Comparison of ENCODE assay signal across 1 cellular context in the genomic region with DNA sequence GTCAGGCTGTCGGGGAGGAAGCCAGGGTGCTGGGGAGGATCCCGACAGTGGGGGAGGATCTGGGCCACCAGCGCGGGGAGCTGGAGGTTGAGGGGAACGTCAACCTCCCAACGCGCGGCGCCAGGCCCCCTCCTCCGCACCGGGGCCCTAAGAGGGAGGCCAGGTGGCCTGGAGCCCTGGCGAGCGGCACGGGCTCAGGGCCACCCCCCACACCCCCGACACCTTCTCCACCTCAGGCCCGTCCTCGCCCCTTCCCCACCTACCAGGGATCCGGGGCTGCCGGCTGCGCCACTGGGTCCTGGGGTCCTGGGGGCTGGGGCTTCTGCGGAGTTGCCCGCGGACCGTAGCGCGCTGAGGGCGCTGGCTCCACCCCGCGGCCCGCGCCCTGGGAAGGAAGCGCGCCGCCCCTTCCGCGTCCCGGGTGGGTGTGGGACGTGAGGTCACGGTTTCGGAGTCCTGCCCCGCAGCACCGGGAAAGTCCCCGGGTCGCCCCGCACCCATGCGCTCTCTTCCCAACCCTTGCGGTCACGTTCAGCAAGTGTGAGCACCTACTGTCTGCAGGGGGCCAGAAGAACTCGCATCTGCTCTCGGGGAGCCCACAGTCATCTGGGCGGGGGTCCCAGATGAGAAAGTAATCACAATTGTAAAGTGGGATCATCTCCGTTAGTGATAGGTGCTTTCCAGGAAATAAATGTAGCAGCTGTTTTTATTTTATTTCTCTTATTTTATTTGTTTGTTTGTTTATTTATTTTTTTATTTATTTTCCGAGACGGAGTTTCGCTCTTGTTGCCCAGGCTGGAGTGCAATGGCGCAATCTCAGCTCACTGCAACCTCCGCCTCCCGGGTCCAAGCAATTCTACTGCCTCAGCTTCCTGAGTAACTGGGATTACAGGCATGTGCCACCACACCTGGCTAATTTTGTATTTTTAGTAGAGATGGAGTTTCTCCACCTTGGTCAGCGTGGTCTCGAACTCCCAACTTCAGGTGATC.
TF ChIP-seq lines count a peak whose summit lies in the region.

A gene (minus strand): TSS at position 362 of the 990 bp plus-strand sequence. CDS start 13,335 bp downstream, outside the sequence.

TF ChIP-seq in HepG2, 621 proteins besides CTCF, POLR2A, EP300 and RAD21 (continued from another document and continues in another):
- TF ChIP-seq GABPA (IDR thresholded peaks at IDR 0.05; ENCODE audit: low read depth, low read length) (no peak), GABPA (CRISPR knock-in tag; IDR thresholded peaks at IDR 0.05; ENCODE audit: low read depth) (no peak), NFRKB (IDR thresholded peaks at IDR 0.05) (no peak), CHD4 (IDR thresholded peaks at IDR 0.05; ENCODE audit: borderline replicate concordance, low read length) (no peak), JUN (CRISPR knock-in tag; IDR thresholded peaks at IDR 0.05) (no peak), ZNF776 (CRISPR knock-in tag; IDR thresholded peaks at IDR 0.05) (no peak), FOXP1 (IDR thresholded peaks at IDR 0.05) (no peak), FOXP1 (CRISPR knock-in tag; IDR thresholded peaks at IDR 0.05) (no peak), ZNF570 (CRISPR knock-in tag; IDR thresholded peaks at IDR 0.05; ENCODE audit: borderline replicate concordance) (no peak), STAT5B (CRISPR knock-in tag; IDR thresholded peaks at IDR 0.05) (no peak), ZNF678 (CRISPR knock-in tag; IDR thresholded peaks at IDR 0.05) (0 out of 2 replicates have a peak, but pooled peaks have one; percentile 76), ZNF12 (CRISPR knock-in tag; IDR thresholded peaks at IDR 0.05) (no peak), ZNF101 (CRISPR knock-in tag; IDR thresholded peaks at IDR 0.05; ENCODE audit: borderline replicate concordance, low read depth) (no peak), SRY (CRISPR knock-in tag; IDR thresholded peaks at IDR 0.05) (no peak), WIZ (CRISPR knock-in tag; IDR thresholded peaks at IDR 0.05) (no peak), NR2F6 (IDR thresholded peaks at IDR 0.05) (no peak), NR2F6 (CRISPR knock-in tag; IDR thresholded peaks at IDR 0.05) (peak; percentile 54; the same call in 1 of the 2 replicates), ZSCAN31 (CRISPR knock-in tag; IDR thresholded peaks at IDR 0.05; ENCODE audit: low read depth) (no peak), ZNF20 (CRISPR knock-in tag; IDR thresholded peaks at IDR 0.05) (no peak), ZNF331 (CRISPR knock-in tag; IDR thresholded peaks at IDR 0.05) (no peak), ZNF251 (CRISPR knock-in tag; IDR thresholded peaks at IDR 0.05) (no peak), TARDBP (CRISPR knock-in tag; IDR thresholded peaks at IDR 0.05) (no peak), ZNF546 (CRISPR knock-in tag; conservative IDR thresholded peaks at IDR 0.05) (no peak), CREB1 (IDR thresholded peaks at IDR 0.05) (no peak), CREB1 (CRISPR knock-in tag; IDR thresholded peaks at IDR 0.05) (no peak), PAF1 (CRISPR knock-in tag; IDR thresholded peaks at IDR 0.05) (no peak), MTA3 (CRISPR knock-in tag; IDR thresholded peaks at IDR 0.05) (no peak), ZNF234 (CRISPR knock-in tag; conservative IDR thresholded peaks at IDR 0.05) (0 out of 2 replicates have a peak, but pooled peaks have one; percentile 80), ZNF549 (CRISPR knock-in tag; IDR thresholded peaks at IDR 0.05) (no peak), KDM1A (CRISPR knock-in tag; IDR thresholded peaks at IDR 0.05) (no peak), THAP11 (CRISPR knock-in tag; IDR thresholded peaks at IDR 0.05) (peak; percentile 31; the same call in 1 of the 2 replicates), KDM6A (CRISPR knock-in tag; IDR thresholded peaks at IDR 0.05; ENCODE audit: low read depth) (no peak)
- TF ChIP-seq, protein P1, sequence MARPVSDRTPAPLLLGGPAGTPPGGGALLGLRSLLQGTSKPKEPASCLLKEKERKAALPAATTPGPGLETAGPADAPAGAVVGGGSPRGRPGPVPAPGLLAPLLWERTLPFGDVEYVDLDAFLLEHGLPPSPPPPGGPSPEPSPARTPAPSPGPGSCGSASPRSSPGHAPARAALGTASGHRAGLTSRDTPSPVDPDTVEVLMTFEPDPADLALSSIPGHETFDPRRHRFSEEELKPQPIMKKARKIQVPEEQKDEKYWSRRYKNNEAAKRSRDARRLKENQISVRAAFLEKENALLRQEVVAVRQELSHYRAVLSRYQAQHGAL (CRISPR knock-in tag; IDR thresholded peaks at IDR 0.05; ENCODE audit: not compliant biosample characterization): no peak
- TF ChIP-seq, protein P2, sequence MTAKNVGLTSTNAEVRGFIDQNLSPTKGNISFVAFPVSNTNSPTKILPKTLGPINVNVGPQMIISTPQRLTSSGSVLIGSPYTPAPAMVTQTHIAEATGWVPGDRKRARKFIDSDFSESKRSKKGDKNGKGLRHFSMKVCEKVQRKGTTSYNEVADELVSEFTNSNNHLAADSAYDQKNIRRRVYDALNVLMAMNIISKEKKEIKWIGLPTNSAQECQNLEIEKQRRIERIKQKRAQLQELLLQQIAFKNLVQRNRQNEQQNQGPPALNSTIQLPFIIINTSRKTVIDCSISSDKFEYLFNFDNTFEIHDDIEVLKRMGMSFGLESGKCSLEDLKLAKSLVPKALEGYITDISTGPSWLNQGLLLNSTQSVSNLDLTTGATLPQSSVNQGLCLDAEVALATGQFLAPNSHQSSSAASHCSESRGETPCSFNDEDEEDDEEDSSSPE (CRISPR knock-in tag; IDR thresholded peaks at IDR 0.05): 0 out of 2 replicates have a peak, but pooled peaks have one; percentile 14
- TF ChIP-seq, protein P3, sequence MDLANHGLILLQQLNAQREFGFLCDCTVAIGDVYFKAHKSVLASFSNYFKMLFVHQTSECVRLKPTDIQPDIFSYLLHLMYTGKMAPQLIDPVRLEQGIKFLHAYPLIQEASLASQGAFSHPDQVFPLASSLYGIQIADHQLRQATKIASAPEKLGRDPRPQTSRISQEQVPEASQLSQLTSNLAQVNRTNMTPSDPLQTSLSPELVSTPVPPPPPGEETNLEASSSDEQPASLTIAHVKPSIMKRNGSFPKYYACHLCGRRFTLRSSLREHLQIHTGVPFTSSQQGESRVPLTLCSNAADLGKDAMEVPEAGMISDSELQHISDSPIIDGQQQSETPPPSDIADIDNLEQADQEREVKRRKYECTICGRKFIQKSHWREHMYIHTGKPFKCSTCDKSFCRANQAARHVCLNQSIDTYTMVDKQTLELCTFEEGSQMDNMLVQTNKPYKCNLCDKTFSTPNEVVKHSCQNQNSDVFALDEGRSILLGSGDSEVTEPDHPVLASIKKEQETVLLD (CRISPR knock-in tag; IDR thresholded peaks at IDR 0.05; ENCODE audit: low read depth): no peak
- TF ChIP-seq, protein P4, sequence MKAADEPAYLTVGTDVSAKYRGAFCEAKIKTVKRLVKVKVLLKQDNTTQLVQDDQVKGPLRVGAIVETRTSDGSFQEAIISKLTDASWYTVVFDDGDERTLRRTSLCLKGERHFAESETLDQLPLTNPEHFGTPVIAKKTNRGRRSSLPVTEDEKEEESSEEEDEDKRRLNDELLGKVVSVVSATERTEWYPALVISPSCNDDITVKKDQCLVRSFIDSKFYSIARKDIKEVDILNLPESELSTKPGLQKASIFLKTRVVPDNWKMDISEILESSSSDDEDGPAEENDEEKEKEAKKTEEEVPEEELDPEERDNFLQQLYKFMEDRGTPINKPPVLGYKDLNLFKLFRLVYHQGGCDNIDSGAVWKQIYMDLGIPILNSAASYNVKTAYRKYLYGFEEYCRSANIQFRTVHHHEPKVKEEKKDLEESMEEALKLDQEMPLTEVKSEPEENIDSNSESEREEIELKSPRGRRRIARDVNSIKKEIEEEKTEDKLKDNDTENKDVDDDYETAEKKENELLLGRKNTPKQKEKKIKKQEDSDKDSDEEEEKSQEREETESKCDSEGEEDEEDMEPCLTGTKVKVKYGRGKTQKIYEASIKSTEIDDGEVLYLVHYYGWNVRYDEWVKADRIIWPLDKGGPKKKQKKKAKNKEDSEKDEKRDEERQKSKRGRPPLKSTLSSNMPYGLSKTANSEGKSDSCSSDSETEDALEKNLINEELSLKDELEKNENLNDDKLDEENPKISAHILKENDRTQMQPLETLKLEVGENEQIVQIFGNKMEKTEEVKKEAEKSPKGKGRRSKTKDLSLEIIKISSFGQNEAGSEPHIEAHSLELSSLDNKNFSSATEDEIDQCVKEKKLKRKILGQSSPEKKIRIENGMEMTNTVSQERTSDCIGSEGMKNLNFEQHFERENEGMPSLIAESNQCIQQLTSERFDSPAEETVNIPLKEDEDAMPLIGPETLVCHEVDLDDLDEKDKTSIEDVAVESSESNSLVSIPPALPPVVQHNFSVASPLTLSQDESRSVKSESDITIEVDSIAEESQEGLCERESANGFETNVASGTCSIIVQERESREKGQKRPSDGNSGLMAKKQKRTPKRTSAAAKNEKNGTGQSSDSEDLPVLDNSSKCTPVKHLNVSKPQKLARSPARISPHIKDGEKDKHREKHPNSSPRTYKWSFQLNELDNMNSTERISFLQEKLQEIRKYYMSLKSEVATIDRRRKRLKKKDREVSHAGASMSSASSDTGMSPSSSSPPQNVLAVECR (CRISPR knock-in tag; IDR thresholded peaks at IDR 0.05; ENCODE audit: borderline replicate concordance): peak; percentile 78
- TF ChIP-seq, protein P5, sequence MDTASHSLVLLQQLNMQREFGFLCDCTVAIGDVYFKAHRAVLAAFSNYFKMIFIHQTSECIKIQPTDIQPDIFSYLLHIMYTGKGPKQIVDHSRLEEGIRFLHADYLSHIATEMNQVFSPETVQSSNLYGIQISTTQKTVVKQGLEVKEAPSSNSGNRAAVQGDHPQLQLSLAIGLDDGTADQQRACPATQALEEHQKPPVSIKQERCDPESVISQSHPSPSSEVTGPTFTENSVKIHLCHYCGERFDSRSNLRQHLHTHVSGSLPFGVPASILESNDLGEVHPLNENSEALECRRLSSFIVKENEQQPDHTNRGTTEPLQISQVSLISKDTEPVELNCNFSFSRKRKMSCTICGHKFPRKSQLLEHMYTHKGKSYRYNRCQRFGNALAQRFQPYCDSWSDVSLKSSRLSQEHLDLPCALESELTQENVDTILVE (CRISPR knock-in tag; IDR thresholded peaks at IDR 0.05): no peak
- TF ChIP-seq, protein P6, sequence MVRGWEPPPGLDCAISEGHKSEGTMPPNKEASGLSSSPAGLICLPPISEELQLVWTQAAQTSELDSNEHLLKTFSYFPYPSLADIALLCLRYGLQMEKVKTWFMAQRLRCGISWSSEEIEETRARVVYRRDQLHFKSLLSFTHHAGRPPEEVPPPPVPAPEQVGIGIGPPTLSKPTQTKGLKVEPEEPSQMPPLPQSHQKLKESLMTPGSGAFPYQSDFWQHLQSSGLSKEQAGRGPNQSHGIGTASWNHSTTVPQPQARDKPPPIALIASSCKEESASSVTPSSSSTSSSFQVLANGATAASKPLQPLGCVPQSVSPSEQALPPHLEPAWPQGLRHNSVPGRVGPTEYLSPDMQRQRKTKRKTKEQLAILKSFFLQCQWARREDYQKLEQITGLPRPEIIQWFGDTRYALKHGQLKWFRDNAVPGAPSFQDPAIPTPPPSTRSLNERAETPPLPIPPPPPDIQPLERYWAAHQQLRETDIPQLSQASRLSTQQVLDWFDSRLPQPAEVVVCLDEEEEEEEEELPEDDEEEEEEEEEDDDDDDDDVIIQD (CRISPR knock-in tag; IDR thresholded peaks at IDR 0.05; ENCODE audit: low read depth): no peak
- TF ChIP-seq, protein P7, sequence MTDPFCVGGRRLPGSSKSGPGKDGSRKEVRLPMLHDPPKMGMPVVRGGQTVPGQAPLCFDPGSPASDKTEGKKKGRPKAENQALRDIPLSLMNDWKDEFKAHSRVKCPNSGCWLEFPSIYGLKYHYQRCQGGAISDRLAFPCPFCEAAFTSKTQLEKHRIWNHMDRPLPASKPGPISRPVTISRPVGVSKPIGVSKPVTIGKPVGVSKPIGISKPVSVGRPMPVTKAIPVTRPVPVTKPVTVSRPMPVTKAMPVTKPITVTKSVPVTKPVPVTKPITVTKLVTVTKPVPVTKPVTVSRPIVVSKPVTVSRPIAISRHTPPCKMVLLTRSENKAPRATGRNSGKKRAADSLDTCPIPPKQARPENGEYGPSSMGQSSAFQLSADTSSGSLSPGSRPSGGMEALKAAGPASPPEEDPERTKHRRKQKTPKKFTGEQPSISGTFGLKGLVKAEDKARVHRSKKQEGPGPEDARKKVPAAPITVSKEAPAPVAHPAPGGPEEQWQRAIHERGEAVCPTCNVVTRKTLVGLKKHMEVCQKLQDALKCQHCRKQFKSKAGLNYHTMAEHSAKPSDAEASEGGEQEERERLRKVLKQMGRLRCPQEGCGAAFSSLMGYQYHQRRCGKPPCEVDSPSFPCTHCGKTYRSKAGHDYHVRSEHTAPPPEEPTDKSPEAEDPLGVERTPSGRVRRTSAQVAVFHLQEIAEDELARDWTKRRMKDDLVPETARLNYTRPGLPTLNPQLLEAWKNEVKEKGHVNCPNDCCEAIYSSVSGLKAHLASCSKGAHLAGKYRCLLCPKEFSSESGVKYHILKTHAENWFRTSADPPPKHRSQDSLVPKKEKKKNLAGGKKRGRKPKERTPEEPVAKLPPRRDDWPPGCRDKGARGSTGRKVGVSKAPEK (CRISPR knock-in tag; IDR thresholded peaks at IDR 0.05; ENCODE audit: borderline replicate concordance): no peak
- TF ChIP-seq, protein P8, sequence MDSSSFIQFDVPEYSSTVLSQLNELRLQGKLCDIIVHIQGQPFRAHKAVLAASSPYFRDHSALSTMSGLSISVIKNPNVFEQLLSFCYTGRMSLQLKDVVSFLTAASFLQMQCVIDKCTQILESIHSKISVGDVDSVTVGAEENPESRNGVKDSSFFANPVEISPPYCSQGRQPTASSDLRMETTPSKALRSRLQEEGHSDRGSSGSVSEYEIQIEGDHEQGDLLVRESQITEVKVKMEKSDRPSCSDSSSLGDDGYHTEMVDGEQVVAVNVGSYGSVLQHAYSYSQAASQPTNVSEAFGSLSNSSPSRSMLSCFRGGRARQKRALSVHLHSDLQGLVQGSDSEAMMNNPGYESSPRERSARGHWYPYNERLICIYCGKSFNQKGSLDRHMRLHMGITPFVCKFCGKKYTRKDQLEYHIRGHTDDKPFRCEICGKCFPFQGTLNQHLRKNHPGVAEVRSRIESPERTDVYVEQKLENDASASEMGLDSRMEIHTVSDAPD (CRISPR knock-in tag; IDR thresholded peaks at IDR 0.05): no peak
- TF ChIP-seq, protein P9, sequence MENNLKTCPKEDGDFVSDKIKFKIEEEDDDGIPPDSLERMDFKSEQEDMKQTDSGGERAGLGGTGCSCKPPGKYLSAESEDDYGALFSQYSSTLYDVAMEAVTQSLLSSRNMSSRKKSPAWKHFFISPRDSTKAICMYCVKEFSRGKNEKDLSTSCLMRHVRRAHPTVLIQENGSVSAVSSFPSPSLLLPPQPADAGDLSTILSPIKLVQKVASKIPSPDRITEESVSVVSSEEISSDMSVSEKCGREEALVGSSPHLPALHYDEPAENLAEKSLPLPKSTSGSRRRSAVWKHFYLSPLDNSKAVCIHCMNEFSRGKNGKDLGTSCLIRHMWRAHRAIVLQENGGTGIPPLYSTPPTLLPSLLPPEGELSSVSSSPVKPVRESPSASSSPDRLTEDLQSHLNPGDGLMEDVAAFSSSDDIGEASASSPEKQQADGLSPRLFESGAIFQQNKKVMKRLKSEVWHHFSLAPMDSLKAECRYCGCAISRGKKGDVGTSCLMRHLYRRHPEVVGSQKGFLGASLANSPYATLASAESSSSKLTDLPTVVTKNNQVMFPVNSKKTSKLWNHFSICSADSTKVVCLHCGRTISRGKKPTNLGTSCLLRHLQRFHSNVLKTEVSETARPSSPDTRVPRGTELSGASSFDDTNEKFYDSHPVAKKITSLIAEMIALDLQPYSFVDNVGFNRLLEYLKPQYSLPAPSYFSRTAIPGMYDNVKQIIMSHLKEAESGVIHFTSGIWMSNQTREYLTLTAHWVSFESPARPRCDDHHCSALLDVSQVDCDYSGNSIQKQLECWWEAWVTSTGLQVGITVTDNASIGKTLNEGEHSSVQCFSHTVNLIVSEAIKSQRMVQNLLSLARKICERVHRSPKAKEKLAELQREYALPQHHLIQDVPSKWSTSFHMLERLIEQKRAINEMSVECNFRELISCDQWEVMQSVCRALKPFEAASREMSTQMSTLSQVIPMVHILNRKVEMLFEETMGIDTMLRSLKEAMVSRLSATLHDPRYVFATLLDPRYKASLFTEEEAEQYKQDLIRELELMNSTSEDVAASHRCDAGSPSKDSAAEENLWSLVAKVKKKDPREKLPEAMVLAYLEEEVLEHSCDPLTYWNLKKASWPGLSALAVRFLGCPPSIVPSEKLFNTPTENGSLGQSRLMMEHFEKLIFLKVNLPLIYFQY (CRISPR knock-in tag; IDR thresholded peaks at IDR 0.05; ENCODE audit: borderline replicate concordance): no peak
